ENCODE assay signal across 1 cellular context in the genomic region with DNA sequence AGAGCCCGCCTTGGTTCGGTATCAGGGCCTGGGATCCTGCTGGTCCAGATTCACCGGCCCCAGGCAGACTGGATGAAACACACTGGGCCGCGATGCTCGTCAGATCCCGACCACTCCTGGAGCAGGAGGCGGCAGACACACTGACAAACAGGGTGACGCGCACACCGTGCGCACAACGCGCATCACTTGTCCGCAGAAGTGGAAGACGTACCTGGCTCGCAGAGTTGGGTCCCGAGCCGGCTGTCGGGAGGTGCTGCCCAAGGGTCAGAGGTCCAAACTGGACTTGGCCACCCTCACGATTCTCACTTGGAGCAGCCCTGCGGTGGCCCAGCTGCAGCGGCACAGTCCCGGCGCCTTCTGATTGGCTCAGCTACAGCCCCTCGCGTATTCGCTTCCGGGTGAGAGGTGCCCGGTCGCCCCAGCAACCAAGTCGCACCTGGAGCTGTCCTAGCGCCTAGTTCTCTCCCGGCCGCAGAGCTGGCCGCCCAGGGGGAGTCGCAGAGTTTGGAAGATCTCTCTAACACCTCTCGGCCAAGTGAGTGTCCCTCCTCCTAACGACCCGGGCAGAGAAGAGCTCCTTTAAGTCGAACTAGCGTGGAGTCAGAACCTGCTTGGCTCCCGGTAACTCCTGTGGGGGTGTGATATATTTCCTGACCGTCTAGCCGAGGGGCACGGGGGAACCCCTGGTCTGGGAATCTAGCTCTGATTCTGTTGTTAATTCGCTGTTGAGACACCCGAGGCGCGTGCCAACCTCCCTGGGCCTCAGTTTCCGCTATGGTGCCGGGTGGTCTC.
TF ChIP-seq lines count a peak whose summit lies in the region.

A gene with protein sequence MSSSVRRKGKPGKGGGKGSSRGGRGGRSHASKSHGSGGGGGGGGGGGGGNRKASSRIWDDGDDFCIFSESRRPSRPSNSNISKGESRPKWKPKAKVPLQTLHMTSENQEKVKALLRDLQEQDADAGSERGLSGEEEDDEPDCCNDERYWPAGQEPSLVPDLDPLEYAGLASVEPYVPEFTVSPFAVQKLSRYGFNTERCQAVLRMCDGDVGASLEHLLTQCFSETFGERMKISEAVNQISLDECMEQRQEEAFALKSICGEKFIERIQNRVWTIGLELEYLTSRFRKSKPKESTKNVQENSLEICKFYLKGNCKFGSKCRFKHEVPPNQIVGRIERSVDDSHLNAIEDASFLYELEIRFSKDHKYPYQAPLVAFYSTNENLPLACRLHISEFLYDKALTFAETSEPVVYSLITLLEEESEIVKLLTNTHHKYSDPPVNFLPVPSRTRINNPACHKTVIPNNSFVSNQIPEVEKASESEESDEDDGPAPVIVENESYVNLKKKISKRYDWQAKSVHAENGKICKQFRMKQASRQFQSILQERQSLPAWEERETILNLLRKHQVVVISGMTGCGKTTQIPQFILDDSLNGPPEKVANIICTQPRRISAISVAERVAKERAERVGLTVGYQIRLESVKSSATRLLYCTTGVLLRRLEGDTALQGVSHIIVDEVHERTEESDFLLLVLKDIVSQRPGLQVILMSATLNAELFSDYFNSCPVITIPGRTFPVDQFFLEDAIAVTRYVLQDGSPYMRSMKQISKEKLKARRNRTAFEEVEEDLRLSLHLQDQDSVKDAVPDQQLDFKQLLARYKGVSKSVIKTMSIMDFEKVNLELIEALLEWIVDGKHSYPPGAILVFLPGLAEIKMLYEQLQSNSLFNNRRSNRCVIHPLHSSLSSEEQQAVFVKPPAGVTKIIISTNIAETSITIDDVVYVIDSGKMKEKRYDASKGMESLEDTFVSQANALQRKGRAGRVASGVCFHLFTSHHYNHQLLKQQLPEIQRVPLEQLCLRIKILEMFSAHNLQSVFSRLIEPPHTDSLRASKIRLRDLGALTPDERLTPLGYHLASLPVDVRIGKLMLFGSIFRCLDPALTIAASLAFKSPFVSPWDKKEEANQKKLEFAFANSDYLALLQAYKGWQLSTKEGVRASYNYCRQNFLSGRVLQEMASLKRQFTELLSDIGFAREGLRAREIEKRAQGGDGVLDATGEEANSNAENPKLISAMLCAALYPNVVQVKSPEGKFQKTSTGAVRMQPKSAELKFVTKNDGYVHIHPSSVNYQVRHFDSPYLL (N-terminal part only) (minus strand): TSS at position 359 of the 792 bp plus-strand sequence. CDS start 7,529 bp downstream, outside the sequence.
Gene MORN2, plus strand, starts transcription at position 401 of the 792 bp plus-strand sequence.

TF ChIP-seq in HepG2, 621 proteins besides CTCF, POLR2A, EP300 and RAD21 (continued from another document and continues in another):
- TF ChIP-seq, protein P1, sequence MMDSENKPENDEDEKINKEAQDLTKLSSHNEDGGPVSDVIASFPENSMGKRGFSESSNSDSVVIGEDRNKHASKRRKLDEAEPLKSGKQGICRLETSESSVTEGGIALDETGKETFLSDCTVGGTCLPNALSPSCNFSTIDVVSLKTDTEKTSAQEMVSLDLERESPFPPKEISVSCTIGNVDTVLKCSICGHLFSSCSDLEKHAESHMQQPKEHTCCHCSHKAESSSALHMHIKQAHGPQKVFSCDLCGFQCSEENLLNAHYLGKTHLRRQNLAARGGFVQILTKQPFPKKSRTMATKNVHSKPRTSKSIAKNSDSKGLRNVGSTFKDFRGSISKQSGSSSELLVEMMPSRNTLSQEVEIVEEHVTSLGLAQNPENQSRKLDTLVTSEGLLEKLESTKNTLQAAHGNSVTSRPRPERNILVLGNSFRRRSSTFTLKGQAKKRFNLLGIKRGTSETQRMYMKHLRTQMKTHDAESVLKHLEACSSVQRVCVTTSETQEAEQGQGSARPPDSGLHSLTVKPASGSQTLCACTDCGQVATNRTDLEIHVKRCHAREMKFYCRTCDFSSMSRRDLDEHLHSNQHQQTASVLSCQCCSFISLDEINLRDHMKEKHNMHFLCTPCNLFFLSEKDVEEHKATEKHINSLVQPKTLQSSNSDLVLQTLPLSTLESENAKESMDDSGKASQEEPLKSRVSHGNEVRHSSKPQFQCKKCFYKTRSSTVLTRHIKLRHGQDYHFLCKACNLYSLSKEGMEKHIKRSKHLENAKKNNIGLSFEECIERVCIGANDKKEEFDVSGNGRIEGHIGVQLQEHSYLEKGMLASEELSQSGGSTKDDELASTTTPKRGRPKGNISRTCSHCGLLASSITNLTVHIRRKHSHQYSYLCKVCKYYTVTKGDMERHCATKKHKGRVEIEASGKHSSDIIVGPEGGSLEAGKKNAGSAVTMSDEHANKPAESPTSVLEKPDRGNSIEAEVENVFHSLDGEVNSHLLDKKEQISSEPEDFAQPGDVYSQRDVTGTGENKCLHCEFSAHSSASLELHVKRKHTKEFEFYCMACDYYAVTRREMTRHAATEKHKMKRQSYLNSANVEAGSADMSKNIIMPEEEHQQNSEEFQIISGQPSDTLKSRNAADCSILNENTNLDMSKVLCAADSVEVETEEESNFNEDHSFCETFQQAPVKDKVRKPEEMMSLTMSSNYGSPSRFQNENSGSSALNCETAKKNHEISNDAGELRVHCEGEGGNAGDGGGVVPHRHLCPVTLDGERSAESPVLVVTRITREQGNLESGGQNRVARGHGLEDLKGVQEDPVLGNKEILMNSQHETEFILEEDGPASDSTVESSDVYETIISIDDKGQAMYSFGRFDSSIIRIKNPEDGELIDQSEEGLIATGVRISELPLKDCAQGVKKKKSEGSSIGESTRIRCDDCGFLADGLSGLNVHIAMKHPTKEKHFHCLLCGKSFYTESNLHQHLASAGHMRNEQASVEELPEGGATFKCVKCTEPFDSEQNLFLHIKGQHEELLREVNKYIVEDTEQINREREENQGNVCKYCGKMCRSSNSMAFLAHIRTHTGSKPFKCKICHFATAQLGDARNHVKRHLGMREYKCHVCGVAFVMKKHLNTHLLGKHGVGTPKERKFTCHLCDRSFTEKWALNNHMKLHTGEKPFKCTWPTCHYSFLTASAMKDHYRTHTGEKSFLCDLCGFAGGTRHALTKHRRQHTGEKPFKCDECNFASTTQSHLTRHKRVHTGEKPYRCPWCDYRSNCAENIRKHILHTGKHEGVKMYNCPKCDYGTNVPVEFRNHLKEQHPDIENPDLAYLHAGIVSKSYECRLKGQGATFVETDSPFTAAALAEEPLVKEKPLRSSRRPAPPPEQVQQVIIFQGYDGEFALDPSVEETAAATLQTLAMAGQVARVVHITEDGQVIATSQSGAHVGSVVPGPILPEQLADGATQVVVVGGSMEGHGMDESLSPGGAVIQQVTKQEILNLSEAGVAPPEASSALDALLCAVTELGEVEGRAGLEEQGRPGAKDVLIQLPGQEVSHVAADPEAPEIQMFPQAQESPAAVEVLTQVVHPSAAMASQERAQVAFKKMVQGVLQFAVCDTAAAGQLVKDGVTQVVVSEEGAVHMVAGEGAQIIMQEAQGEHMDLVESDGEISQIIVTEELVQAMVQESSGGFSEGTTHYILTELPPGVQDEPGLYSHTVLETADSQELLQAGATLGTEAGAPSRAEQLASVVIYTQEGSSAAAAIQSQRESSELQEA (CRISPR knock-in tag; IDR thresholded peaks at IDR 0.05; ENCODE audit: not compliant biosample characterization) = peak; percentile 80
- TF ChIP-seq CBX5 (CRISPR knock-in tag; IDR thresholded peaks at IDR 0.05; ENCODE audit: borderline replicate concordance) = peak; percentile 64; the same call in 1 of the 2 replicates
- peak; percentile 83; the same call in 1 of the 2 replicates for TF ChIP-seq ZNF225 (CRISPR knock-in tag; IDR thresholded peaks at IDR 0.05)
- TF ChIP-seq CSRNP2 (CRISPR knock-in tag; conservative IDR thresholded peaks at IDR 0.05; ENCODE audit: low read depth) = no peak
- 0 out of 2 replicates have a peak, but pooled peaks have one; percentile 74 for TF ChIP-seq ZNF615 (CRISPR knock-in tag; IDR thresholded peaks at IDR 0.05; ENCODE audit: borderline replicate concordance)
- peak; percentile 76; the same call in 1 of the 2 replicates for TF ChIP-seq MTA1 (CRISPR knock-in tag; IDR thresholded peaks at IDR 0.05; ENCODE audit: borderline replicate concordance)
- TF ChIP-seq KIAA2018 (CRISPR knock-in tag; IDR thresholded peaks at IDR 0.05; ENCODE audit: borderline replicate concordance) = 0 out of 2 replicates have a peak, but pooled peaks have one; percentile 94
- TF ChIP-seq KLF12 (CRISPR knock-in tag; IDR thresholded peaks at IDR 0.05; ENCODE audit: borderline replicate concordance) = peak; percentile 19; the same call in 1 of the 2 replicates
- no peak for TF ChIP-seq ZNF790 (CRISPR knock-in tag; IDR thresholded peaks at IDR 0.05; ENCODE audit: borderline replicate concordance)
- TF ChIP-seq ZNF747 (CRISPR knock-in tag; IDR thresholded peaks at IDR 0.05; ENCODE audit: borderline replicate concordance) = no peak
- TF ChIP-seq BCL3 (CRISPR knock-in tag; IDR thresholded peaks at IDR 0.05) = peak; percentile 83
- peak; percentile 59; the same call in 1 of the 2 replicates for TF ChIP-seq ZNF674 (CRISPR knock-in tag; IDR thresholded peaks at IDR 0.05; ENCODE audit: low read depth)
- TF ChIP-seq, protein P2, sequence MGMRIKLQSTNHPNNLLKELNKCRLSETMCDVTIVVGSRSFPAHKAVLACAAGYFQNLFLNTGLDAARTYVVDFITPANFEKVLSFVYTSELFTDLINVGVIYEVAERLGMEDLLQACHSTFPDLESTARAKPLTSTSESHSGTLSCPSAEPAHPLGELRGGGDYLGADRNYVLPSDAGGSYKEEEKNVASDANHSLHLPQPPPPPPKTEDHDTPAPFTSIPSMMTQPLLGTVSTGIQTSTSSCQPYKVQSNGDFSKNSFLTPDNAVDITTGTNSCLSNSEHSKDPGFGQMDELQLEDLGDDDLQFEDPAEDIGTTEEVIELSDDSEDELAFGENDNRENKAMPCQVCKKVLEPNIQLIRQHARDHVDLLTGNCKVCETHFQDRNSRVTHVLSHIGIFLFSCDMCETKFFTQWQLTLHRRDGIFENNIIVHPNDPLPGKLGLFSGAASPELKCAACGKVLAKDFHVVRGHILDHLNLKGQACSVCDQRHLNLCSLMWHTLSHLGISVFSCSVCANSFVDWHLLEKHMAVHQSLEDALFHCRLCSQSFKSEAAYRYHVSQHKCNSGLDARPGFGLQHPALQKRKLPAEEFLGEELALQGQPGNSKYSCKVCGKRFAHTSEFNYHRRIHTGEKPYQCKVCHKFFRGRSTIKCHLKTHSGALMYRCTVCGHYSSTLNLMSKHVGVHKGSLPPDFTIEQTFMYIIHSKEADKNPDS (CRISPR knock-in tag; IDR thresholded peaks at IDR 0.05) = peak; percentile 69; the same call in 1 of the 2 replicates
- no peak for TF ChIP-seq SRSF4 (IDR thresholded peaks at IDR 0.05; ENCODE audit: low read depth, low read length, poor library complexity, severe bottlenecking)
